23 cellular contexts compared by ENCODE assay signal in genomic region chr10:50857579-50857978, GRCh38. TPM values are rescaled to one million over a fixed set of nuclear protein-coding genes. Genes with fewer than 3 reads are reported as not detected.
A peak's percentile ranks its signal among the peaks of the same experiment; 100 is the strongest.
DNase-seq lines count a peak whose midpoint lies in the region; ATAC-seq and TF ChIP-seq lines count a peak whose summit lies in the region.
"Had no signal": no experiment of that assay in that cellular context is flagged by ENCODE, and none has a peak within 500 bp of the region (broad histone marks: within the 10 kb centered on the region; RNA-seq: fewer than 3 reads in every experiment).

No MANE protein-coding gene starts in this region.

- DNase-seq in ELF-1 (ENCODE audit: low read depth, low spot score) = peak; percentile 62
- DNase-seq in endodermal cell = peak; percentile 74
- DNase-seq in mesendoderm = peak; percentile 89
- DNase-seq in EL = no peak
- DNase-seq in foreskin fibroblast = no peak
- no peak for DNase-seq in RPMI8226
- DNase-seq: ACHN; AML-193; COR-L47; DMS53; HFFc6; Kasumi-1; NCI-H1105; NCI-H187 treated with DMSO at 0.1 percent for 48 hours; NCI-H2171 treated with DMSO at 0.1 percent for 48 hours; NCI-H446 treated with DMSO at 0.1 percent for 48 hours; NK-92 treated with Interleukin-12 subunit alpha and Interleukin-12 subunit beta, amount 100 ng/mL, for 24 hours; OCI-M1 had no signal

- H3K27me3 ChIP-seq in endodermal cell (ENCODE audit: control insufficient read depth, insufficient read depth, low read length, poor library complexity, severe bottlenecking) (no peaks in the 10 kb centered on the region), mesendoderm (ENCODE audit: insufficient read depth, low read length, poor library complexity) (no peaks in the 10 kb centered on the region)

- H3K4me1 ChIP-seq in HEK293 (ENCODE audit: control insufficient read depth, insufficient read depth, low read length) (peaks cover 2% of the 10 kb centered on the region; the same call in 1 of the 2 replicates), endodermal cell (ENCODE audit: control insufficient read depth, insufficient read depth, low read length) (peaks cover 15% of the 10 kb centered on the region), mesendoderm (ENCODE audit: control insufficient read depth, low read depth, low read length) (peaks cover 3% of the 10 kb centered on the region)

- H3K4me3 ChIP-seq in HEK293 (ENCODE audit: low read depth, low read length) (no peak overlapping the region), endodermal cell (ENCODE audit: low read length) (peak overlapping the region; percentile 59), mesendoderm (ENCODE audit: low read length) (no peak overlapping the region), foreskin fibroblast (ENCODE audit: low read depth in 1 of 2, low read length in 2 of 2) (no peak overlapping the region)

- no peaks in the 10 kb centered on the region for H3K36me3 ChIP-seq in HEK293 (ENCODE audit: control insufficient read depth in 2 of 2, insufficient read depth in 1 of 2, low read length in 2 of 2)
- H3K36me3 ChIP-seq in endodermal cell (ENCODE audit: control insufficient read depth, insufficient read depth, low read length) = no peaks in the 10 kb centered on the region
- no peaks in the 10 kb centered on the region for H3K36me3 ChIP-seq in mesendoderm (ENCODE audit: control insufficient read depth, insufficient read depth, low read length)

- peak overlapping the region; percentile 94 for H3K27ac Mint-ChIP-seq in endodermal cell
- H3K27ac Mint-ChIP-seq: CD14-positive monocyte, HFFc6, IgD-negative memory B cell had no signal

- no peak overlapping the region for H3K18ac ChIP-seq in mesendoderm (ENCODE audit: low read length)

- H3K79me2 ChIP-seq in mesendoderm (ENCODE audit: control insufficient read depth, insufficient read depth, low read length) = no peaks in the 10 kb centered on the region

- H2BK5ac ChIP-seq in mesendoderm (ENCODE audit: low read length) = no peak overlapping the region

- H3K4me2 ChIP-seq in mesendoderm (ENCODE audit: low read length) = no peak overlapping the region

- H4K5ac ChIP-seq in mesendoderm (ENCODE audit: low read length) = no peak overlapping the region

- H3K9me3 ChIP-seq in HEK293 (ENCODE audit: control insufficient read depth, insufficient read depth, low read depth, low read length) (no peaks in the 10 kb centered on the region), endodermal cell (ENCODE audit: control insufficient read depth, low read length) (no peaks in the 10 kb centered on the region)

- no peaks in the 10 kb centered on the region for H3K36me3 Mint-ChIP-seq in endodermal cell (ENCODE audit: low read depth)
- H3K36me3 Mint-ChIP-seq: CD14-positive monocyte, IgD-negative memory B cell had no signal

- no peak overlapping the region for H3K23ac ChIP-seq in mesendoderm (ENCODE audit: low read length)

- POLR2A ChIA-PET in HEK293 (lab: Yijun Ruan, JAX) = no interaction called here

- ATAC-seq in GM19452 (IDR thresholded peaks at IDR 0.05; ENCODE audit: unreplicated experiment) = no peak

- 40 to 42% methylated on average over 3 to 5 of the region's 5 CpGs for WGBS in endodermal cell (ENCODE audit: insufficient coverage in 1 of 2, insufficient read length in 1 of 2), 2 experiments
- no CpG with 5 or more reads among the region's 5 CpGs for WGBS in mesendoderm (ENCODE audit: extremely low coverage, insufficient coverage, low lambda C conversion rate)

- peak overlapping the region; percentile 1 for H3K4me3 Mint-ChIP-seq in endodermal cell
- H3K4me3 Mint-ChIP-seq: CD14-positive monocyte, HFFc6, IgD-negative memory B cell had no signal

- H2AK5ac ChIP-seq in mesendoderm (ENCODE audit: low read length) = no peak overlapping the region

- no peak overlapping the region for H4K8ac ChIP-seq in mesendoderm (ENCODE audit: low read depth, low read length)

- H3K56ac ChIP-seq in mesendoderm (ENCODE audit: low read length) = peak overlapping the region; percentile 44

- no peaks in the 10 kb centered on the region for H3K9me3 Mint-ChIP-seq in endodermal cell
- H3K9me3 Mint-ChIP-seq: CD14-positive monocyte, HFFc6, IgD-negative memory B cell had no signal

- no peak overlapping the region for H2BK120ac ChIP-seq in mesendoderm (ENCODE audit: low read depth, low read length)

- no peak overlapping the region for H3K27ac ChIP-seq in HEK293 (ENCODE audit: extremely low read depth, low read depth, low read length)
- H3K27ac ChIP-seq in endodermal cell (ENCODE audit: low read depth, low read length) = no peak overlapping the region
- H3K27ac ChIP-seq in mesendoderm (ENCODE audit: low read depth, low read length) = no peak overlapping the region
- H3K27ac ChIP-seq: RWPE1 had no signal

- CTCF ChIA-PET in HEK293 (lab: Yijun Ruan, JAX) = interaction anchor here (0.6 kb wide), 1 partner anchor 27 kb away, joined by 3 read pairs; no protein-coding TSS in a partner anchor

- peak overlapping the region; percentile 54 for H3K9ac ChIP-seq in endodermal cell (ENCODE audit: extremely low read depth, low read length, poor library complexity, severe bottlenecking)
- no peak overlapping the region for H3K9ac ChIP-seq in mesendoderm (ENCODE audit: low read length)

- H3K4ac ChIP-seq in mesendoderm (ENCODE audit: low read depth, low read length) = no peak overlapping the region

- peaks cover 26% of the 10 kb centered on the region for H3K4me1 Mint-ChIP-seq in endodermal cell
- H3K4me1 Mint-ChIP-seq: CD14-positive monocyte, IgD-negative memory B cell had no signal

- H3K27me3 Mint-ChIP-seq in endodermal cell (ENCODE audit: insufficient read depth) = no peaks in the 10 kb centered on the region
- H3K27me3 Mint-ChIP-seq: IgD-negative memory B cell had no signal

- H3K79me1 ChIP-seq in mesendoderm (ENCODE audit: low read length) = no peaks in the 10 kb centered on the region

- TF ChIP-seq CTCF in HEK293 (tag by site-specific recombination; IDR thresholded peaks at IDR 0.05) (no peak), endodermal cell (conservative IDR thresholded peaks at IDR 0.05) (no peak), foreskin fibroblast (IDR thresholded peaks at IDR 0.05; ENCODE audit: low read depth, low read length) (no peak)

- no peak overlapping the region for H2BK15ac ChIP-seq in mesendoderm (replicated peaks; ENCODE audit: low read depth)

TF ChIP-seq in HEK293, 187 proteins besides CTCF, POLR2A, EP300 and RAD21:
- TF ChIP-seq, protein P1, sequence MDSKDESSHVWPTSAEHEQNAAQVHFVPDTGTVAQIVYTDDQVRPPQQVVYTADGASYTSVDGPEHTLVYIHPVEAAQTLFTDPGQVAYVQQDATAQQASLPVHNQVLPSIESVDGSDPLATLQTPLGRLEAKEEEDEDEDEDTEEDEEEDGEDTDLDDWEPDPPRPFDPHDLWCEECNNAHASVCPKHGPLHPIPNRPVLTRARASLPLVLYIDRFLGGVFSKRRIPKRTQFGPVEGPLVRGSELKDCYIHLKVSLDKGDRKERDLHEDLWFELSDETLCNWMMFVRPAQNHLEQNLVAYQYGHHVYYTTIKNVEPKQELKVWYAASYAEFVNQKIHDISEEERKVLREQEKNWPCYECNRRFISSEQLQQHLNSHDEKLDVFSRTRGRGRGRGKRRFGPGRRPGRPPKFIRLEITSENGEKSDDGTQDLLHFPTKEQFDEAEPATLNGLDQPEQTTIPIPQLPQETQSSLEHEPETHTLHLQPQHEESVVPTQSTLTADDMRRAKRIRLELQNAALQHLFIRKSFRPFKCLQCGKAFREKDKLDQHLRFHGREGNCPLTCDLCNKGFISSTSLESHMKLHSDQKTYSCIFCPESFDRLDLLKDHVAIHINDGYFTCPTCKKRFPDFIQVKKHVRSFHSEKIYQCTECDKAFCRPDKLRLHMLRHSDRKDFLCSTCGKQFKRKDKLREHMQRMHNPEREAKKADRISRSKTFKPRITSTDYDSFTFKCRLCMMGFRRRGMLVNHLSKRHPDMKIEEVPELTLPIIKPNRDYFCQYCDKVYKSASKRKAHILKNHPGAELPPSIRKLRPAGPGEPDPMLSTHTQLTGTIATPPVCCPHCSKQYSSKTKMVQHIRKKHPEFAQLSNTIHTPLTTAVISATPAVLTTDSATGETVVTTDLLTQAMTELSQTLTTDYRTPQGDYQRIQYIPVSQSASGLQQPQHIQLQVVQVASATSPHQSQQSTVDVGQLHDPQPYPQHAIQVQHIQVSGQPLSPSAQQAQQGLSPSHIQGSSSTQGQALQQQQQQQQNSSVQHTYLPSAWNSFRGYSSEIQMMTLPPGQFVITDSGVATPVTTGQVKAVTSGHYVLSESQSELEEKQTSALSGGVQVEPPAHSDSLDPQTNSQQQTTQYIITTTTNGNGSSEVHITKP (tag by site-specific recombination; IDR thresholded peaks at IDR 0.05) = peak; percentile 66
- TF ChIP-seq ZNF335 (tag by site-specific recombination; conservative IDR thresholded peaks at IDR 0.05) = 0 out of 2 replicates have a peak, but pooled peaks have one; percentile 26
- TF ChIP-seq TCF7L2 (IDR thresholded peaks at IDR 0.05; ENCODE audit: borderline replicate concordance, low read depth, low read length) = peak; percentile 57; the same call in 1 of the 2 replicates
- no peak for TF ChIP-seq ZEB2 (tag by site-specific recombination; IDR thresholded peaks at IDR 0.05)

RNA-seq across cellular contexts. Expression of gene A1CF, which starts 27.8 kb away (rescaled TPM):
- 1 to 10 TPM in 1 of 2 donors, under 1 TPM in 1; 0.33 to 1.9 TPM for total RNA-seq in endodermal cell
- 0.18 TPM for polyA plus RNA-seq in endodermal cell (2013, experiment 1 of 2)
- polyA plus RNA-seq in endodermal cell (2013, experiment 2 of 2) = 0.04 TPM
- polyA plus RNA-seq in mesendoderm (2013, experiment 1 of 2) = not detected
- polyA plus RNA-seq in mesendoderm (2013, experiment 2 of 2) = not detected
- total RNA-seq: HFFc6 had no signal
- polyA plus RNA-seq: CD14-positive monocyte, IgD-negative memory B cell had no signal

Comparison
In these comparisons a context has a peak if more than half of its experiments do, and no peak if none do; other contexts are left out.
1. DNase-seq: peak in ELF-1 (single experiment), endodermal cell (single experiment) and mesendoderm (single experiment); none in EL (single experiment), foreskin fibroblast (0 of 2) and RPMI8226 (single experiment).